In the genomic region with DNA sequence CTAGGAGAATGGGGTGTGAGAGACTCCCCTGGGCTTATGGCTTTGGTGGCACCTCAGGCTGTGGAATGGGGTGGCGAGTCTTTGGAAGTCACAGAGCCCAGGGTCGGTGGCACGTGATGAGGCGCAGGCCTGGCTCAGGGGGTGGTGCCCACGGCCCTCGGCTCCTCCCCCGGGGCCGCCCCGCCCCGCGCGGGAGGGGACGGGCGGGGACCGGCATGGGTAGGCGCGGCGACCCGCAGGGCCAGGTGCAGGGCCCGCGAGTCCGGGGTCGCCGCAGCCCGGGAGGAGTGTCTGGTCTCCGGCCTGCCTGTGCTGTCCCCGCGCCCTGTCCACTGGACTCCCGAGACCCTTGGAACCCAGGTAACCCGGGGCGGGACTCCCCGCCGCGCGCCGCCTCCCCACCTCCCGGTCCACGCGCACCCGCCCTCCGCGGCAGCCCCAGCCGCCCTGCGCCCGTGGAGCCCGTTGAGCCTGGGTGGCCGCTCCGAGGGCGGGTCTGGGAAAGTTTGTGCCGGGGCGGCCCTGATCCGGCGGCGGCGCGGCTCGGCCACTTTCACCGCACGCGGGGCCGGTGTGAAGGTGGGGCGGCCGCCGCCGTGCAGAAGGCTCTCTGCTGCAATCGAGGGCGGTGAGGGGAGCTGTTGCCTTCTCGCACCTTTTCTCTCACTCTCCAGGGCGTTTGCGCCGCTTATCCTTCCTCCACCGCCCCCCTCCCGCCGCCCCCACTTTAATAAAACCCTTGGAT, we compare ENCODE assay signal across 8 cellular contexts. TPM values are rescaled to one million over a fixed set of nuclear protein-coding genes. Genes with fewer than 3 reads are reported as not detected.
DNase-seq lines count a peak whose midpoint lies in the region; ATAC-seq lines count a peak whose summit lies in the region.

Gene PAQR5 (plus strand): TSS at position 216 of the 745 bp plus-strand sequence. CDS start 61,169 bp downstream, outside the sequence.

- DNase-seq in CD4-positive, CD25-positive, alpha-beta regulatory T cell = no peak
- peak; percentile 18 for DNase-seq in activated CD4-positive, alpha-beta T cell treated with anti-CD3 and anti-CD28 coated beads, Interleukin-2, amount 50 U/mL, for 48 hours
- peak; percentile 55 for DNase-seq in Right ventricle myocardium superior
- peak; percentile 79 for DNase-seq in posterior vena cava (ENCODE audit: low spot score)
- DNase-seq in SKM-1 treated with dmso at 0.1 percent for 144 hours (lab: John Stamatoyannopoulos, UW; ENCODE audit: unreplicated experiment) = no peak
- DNase-seq in OCI-M2 (lab: John Stamatoyannopoulos, UW; ENCODE audit: unreplicated experiment) = no peak

- H3K4me3 ChIP-seq in CD4-positive, CD25-positive, alpha-beta regulatory T cell (ENCODE audit: low read depth, low read length) = no peak within 1 kb of the TSS
- H3K4me3 ChIP-seq in HUES64 (ENCODE audit: low read length) = peak within 1 kb of the TSS; percentile 61

- peak within 1 kb of the TSS in 3 of 4 donors; percentile 43 to 63 (median 56) for H3K4me3 Mint-ChIP-seq in CD4-positive, CD25-positive, alpha-beta regulatory T cell

- H3K27ac ChIP-seq in CD4-positive, CD25-positive, alpha-beta regulatory T cell (ENCODE audit: insufficient read depth, low read length, poor library complexity, severe bottlenecking) = no peak within 1 kb of the TSS
- no peak within 1 kb of the TSS for H3K27ac ChIP-seq in HUES64 (ENCODE audit: low read depth, low read length)

- intact Hi-C loops in Right ventricle myocardium superior (cut with DNase I) = no loop called here
- intact Hi-C loops in posterior vena cava (cut with DNase I) = no loop called here

- H3K9me3 Mint-ChIP-seq in CD4-positive, CD25-positive, alpha-beta regulatory T cell = no peaks in the 10 kb centered on the region

- H3K36me3 ChIP-seq in CD4-positive, CD25-positive, alpha-beta regulatory T cell (ENCODE audit: control insufficient read depth, insufficient read depth, low read length) = no peaks in the 10 kb centered on the region
- no peaks in the 10 kb centered on the region for H3K36me3 ChIP-seq in HUES64 (ENCODE audit: insufficient read depth, low read length)

- H3K27me3 Mint-ChIP-seq in CD4-positive, CD25-positive, alpha-beta regulatory T cell = peaks cover 50% of the 10 kb centered on the region

- peaks cover 16% of the 10 kb centered on the region for H3K27me3 ChIP-seq in CD4-positive, CD25-positive, alpha-beta regulatory T cell (ENCODE audit: control insufficient read depth, insufficient read depth, low read length)
- H3K27me3 ChIP-seq in HUES64 (ENCODE audit: insufficient read depth, low read length) = peaks cover 42% of the 10 kb centered on the region

- WGBS in HUES64 = under 1% methylated on average over 74 of the region's 74 CpGs

- H3K27ac Mint-ChIP-seq in CD4-positive, CD25-positive, alpha-beta regulatory T cell = no peak within 1 kb of the TSS

- ATAC-seq in CD4-positive, CD25-positive, alpha-beta regulatory T cell (ENCODE audit: low read depth in 2 of 2) = peak in 1 of 2 donors; percentile 24
- ATAC-seq in Right ventricle myocardium superior (ENCODE audit: poor library complexity) = peak; percentile 93
- ATAC-seq in HG03457 (IDR thresholded peaks at IDR 0.05; ENCODE audit: unreplicated experiment) = no peak

- no peaks in the 10 kb centered on the region for H3K9me3 ChIP-seq in CD4-positive, CD25-positive, alpha-beta regulatory T cell (ENCODE audit: control insufficient read depth in 2 of 2, low read length in 2 of 2)
- no peaks in the 10 kb centered on the region for H3K9me3 ChIP-seq in HUES64 (ENCODE audit: insufficient read depth, low read depth, low read length)

- peaks cover 5% of the 10 kb centered on the region for H3K4me1 ChIP-seq in CD4-positive, CD25-positive, alpha-beta regulatory T cell (ENCODE audit: control insufficient read depth, insufficient read depth, low read length, poor library complexity, severe bottlenecking)
- H3K4me1 ChIP-seq in HUES64 (ENCODE audit: insufficient read depth, low read length) = peaks cover 11% of the 10 kb centered on the region

- peaks cover 0 to 12% (median 0%) of the 10 kb centered on the region in 4 donors for H3K4me1 Mint-ChIP-seq in CD4-positive, CD25-positive, alpha-beta regulatory T cell

- H3K9ac ChIP-seq in HUES64 (ENCODE audit: low read depth, low read length) = peak within 1 kb of the TSS; percentile 52

- H3K36me3 Mint-ChIP-seq in CD4-positive, CD25-positive, alpha-beta regulatory T cell = no peaks in the 10 kb centered on the region

RNA-seq across cellular contexts. Expression of gene PAQR5, which starts in this region (rescaled TPM):
- not detected for total RNA-seq in CD4-positive, CD25-positive, alpha-beta regulatory T cell
- not detected for polyA plus RNA-seq in CD4-positive, CD25-positive, alpha-beta regulatory T cell
- polyA plus RNA-seq in HUES64 (2013, experiment 1 of 2) = 3.2 TPM
- polyA plus RNA-seq in HUES64 (2013, experiment 2 of 2) = 3.3 TPM
- total RNA-seq in Right ventricle myocardium superior (0.73 TPM), posterior vena cava (1 to 10 TPM in 1 of 2 donors, under 1 TPM in 1; 0.29 to 1.2 TPM)

Comparison
In these comparisons a context has a peak if more than half of its experiments do, and no peak if none do; other contexts are left out.
1. Peak in DNase-seq and ATAC-seq in Right ventricle myocardium superior; RNA of the gene not detected or under 1 TPM.
2. DNase-seq: peak in activated CD4-positive, alpha-beta T cell treated with anti-CD3 and anti-CD28 coated beads, Interleukin-2, amount 50 U/mL, for 48 hours (2 of 2) and posterior vena cava (single experiment); none in CD4-positive, CD25-positive, alpha-beta regulatory T cell (0 of 3), SKM-1 treated with dmso at 0.1 percent for 144 hours (single experiment) and OCI-M2 (single experiment).